1 cellular context compared by ENCODE assay signal in genomic region chr17:6549384-6550036, GRCh38.
TF ChIP-seq lines count a peak whose summit lies in the region.

No MANE protein-coding gene starts in this region.

TF ChIP-seq in GM23338, 12 proteins besides CTCF, POLR2A, EP300 and RAD21 (continued from another document):
- TF ChIP-seq ZNF462 (CRISPR knock-in tag; IDR thresholded peaks at IDR 0.05) (no peak), ETS1 (IDR thresholded peaks at IDR 0.05) (no peak), CREB1 (CRISPR knock-in tag; IDR thresholded peaks at IDR 0.05; ENCODE audit: low read depth) (no peak), STAT1 (IDR thresholded peaks at IDR 0.05; ENCODE audit: unreplicated experiment) (no peak), ZNF114 (CRISPR knock-in tag; IDR thresholded peaks at IDR 0.05) (no peak), NANOG (IDR thresholded peaks at IDR 0.05; ENCODE audit: borderline replicate concordance) (no peak), ZNF331 (CRISPR knock-in tag; IDR thresholded peaks at IDR 0.05; ENCODE audit: low read depth) (no peak), POLR2AphosphoS5 (IDR thresholded peaks at IDR 0.05; ENCODE audit: low read depth) (no peak), EZH2phosphoT487 (IDR thresholded peaks at IDR 0.05; ENCODE audit: unreplicated experiment) (no peak), JUNB (IDR thresholded peaks at IDR 0.05; ENCODE audit: unreplicated experiment) (no peak), REST (IDR thresholded peaks at IDR 0.05; ENCODE audit: unreplicated experiment) (no peak)
